37 cellular contexts compared by ENCODE assay signal in genomic region chr20:36055145-36055544, GRCh38.
"Had no signal": no experiment of that assay in that cellular context is flagged by ENCODE, and none has a peak within 500 bp of the region (broad histone marks: within the 10 kb centered on the region; RNA-seq: fewer than 3 reads in every experiment).

No MANE protein-coding gene starts in this region.

- H3K27ac ChIP-seq: ascending aorta, cardiac muscle cell, VCaP had no signal

- H3K9me3 ChIP-seq: ascending aorta had no signal

- H3K4me3 Mint-ChIP-seq: activated B cell treated with CpG ODN at 0.5 μM for 24 hours; activated CD4-positive, alpha-beta memory T cell treated with anti-CD3 and anti-CD28 coated beads for 36 hours; activated CD4-positive, alpha-beta T cell treated with anti-CD3 and anti-CD28 coated beads, Interleukin-2, amount 10 ng/mL, durations not matched to agents 24 days and 14 days; activated CD8-positive, alpha-beta T cell treated with anti-CD3 and anti-CD28 coated beads for 36 hours; activated naive CD4-positive, alpha-beta T cell treated with anti-CD3 and anti-CD28 coated beads, Interleukin-2, amount 10 ng/mL, durations not matched to agents 7 days and 5 days; activated naive CD4-positive, alpha-beta T cell treated with anti-CD3 and anti-CD28 coated beads, Interleukin-2, amount 50 U/mL, for 24 hours; activated naive CD8-positive, alpha-beta T cell; activated naive CD8-positive, alpha-beta T cell treated with anti-CD3 and anti-CD28 coated beads, Interleukin-2, amount 10 ng/mL, durations not matched to agents 7 days and 5 days; activated naive CD8-positive, alpha-beta T cell treated with anti-CD3 and anti-CD28 coated beads, Interleukin-2, amount 50 U/mL, for 24 hours; activated T-cell treated with anti-CD3 and anti-CD28 coated beads, Interleukin-2, amount 50 U/mL, for 4 hours; activated T-cell treated with anti-CD3 and anti-CD28 coated beads, Interleukin-2, amount 50 U/mL, for 72 hours; activated T-helper 1 cell treated with anti-CD3 and anti-CD28 coated beads, Interleukin-12 subunit alpha, Interleukin-12 subunit beta, Interleukin-2, Interleukin-4 antibody, amounts not matched to agents 30 ng/mL and 10 ng/mL and 1 ng/mL, durations not matched to agents 14 hours and 24 hours and 36 hours; T-helper 1 cell treated with Interleukin-12 subunit alpha and Interleukin-12 subunit beta and Interleukin-4 antibody, amounts not matched to agents 30 μg/mL and 1 μg/mL, for 36 hours; T-helper 2 cell treated with Interferon-gamma antibody and Interleukin-4, amounts not matched to agents 5 μg/mL and 100 μg/mL, for 36 hours had no signal

- H3K36me3 Mint-ChIP-seq: activated CD4-positive, alpha-beta memory T cell treated with anti-CD3 and anti-CD28 coated beads for 36 hours; activated naive CD4-positive, alpha-beta T cell treated with anti-CD3 and anti-CD28 coated beads, Interleukin-2, amount 10 ng/mL, durations not matched to agents 7 days and 5 days; activated naive CD4-positive, alpha-beta T cell treated with anti-CD3 and anti-CD28 coated beads, Interleukin-2, amount 50 U/mL, for 24 hours; activated naive CD8-positive, alpha-beta T cell; activated naive CD8-positive, alpha-beta T cell treated with anti-CD3 and anti-CD28 coated beads, Interleukin-2, amount 10 ng/mL, durations not matched to agents 7 days and 5 days; brain had no signal

- FAIRE-seq: bronchial epithelial cell, TTC549 had no signal

- ATAC-seq: activated CD8-positive, alpha-beta T cell treated with anti-CD3 and anti-CD28 coated beads for 36 hours; activated naive CD8-positive, alpha-beta T cell treated with anti-CD3 and anti-CD28 coated beads, Interleukin-2, amount 50 U/mL, for 24 hours; activated T-cell treated with anti-CD3 and anti-CD28 coated beads, Interleukin-2, amount 50 U/mL, for 4 hours; activated T-cell treated with anti-CD3 and anti-CD28 coated beads, Interleukin-2, amount 50 U/mL, for 72 hours had no signal

- H3K27me3 Mint-ChIP-seq: activated B cell treated with CpG ODN at 0.5 μM for 24 hours; activated CD8-positive, alpha-beta T cell treated with anti-CD3 and anti-CD28 coated beads for 36 hours; activated naive CD4-positive, alpha-beta T cell treated with anti-CD3 and anti-CD28 coated beads, Interleukin-2, amount 50 U/mL, for 24 hours; activated naive CD8-positive, alpha-beta T cell had no signal

- H3K27ac Mint-ChIP-seq: activated CD4-positive, alpha-beta memory T cell treated with anti-CD3 and anti-CD28 coated beads for 36 hours; activated CD4-positive, alpha-beta T cell treated with anti-CD3 and anti-CD28 coated beads, Interleukin-2, amount 10 ng/mL, durations not matched to agents 24 days and 14 days; activated CD8-positive, alpha-beta T cell treated with anti-CD3 and anti-CD28 coated beads for 36 hours; activated naive CD4-positive, alpha-beta T cell treated with anti-CD3 and anti-CD28 coated beads, Interleukin-2, amount 10 ng/mL, durations not matched to agents 7 days and 5 days; activated naive CD4-positive, alpha-beta T cell treated with anti-CD3 and anti-CD28 coated beads, Interleukin-2, amount 50 U/mL, for 24 hours; activated naive CD8-positive, alpha-beta T cell; activated naive CD8-positive, alpha-beta T cell treated with anti-CD3 and anti-CD28 coated beads, Interleukin-2, amount 10 ng/mL, durations not matched to agents 7 days and 5 days; activated naive CD8-positive, alpha-beta T cell treated with anti-CD3 and anti-CD28 coated beads, Interleukin-2, amount 50 U/mL, for 24 hours; activated T-cell treated with anti-CD3 and anti-CD28 coated beads, Interleukin-2, amount 50 U/mL, for 72 hours; activated T-helper 1 cell treated with anti-CD3 and anti-CD28 coated beads, Interleukin-12 subunit alpha, Interleukin-12 subunit beta, Interleukin-2, Interleukin-4 antibody, amounts not matched to agents 30 ng/mL and 10 ng/mL and 1 ng/mL, durations not matched to agents 14 hours and 24 hours and 36 hours; activated T-helper 2 cell treated with anti-CD3 and anti-CD28 coated beads, Interferon-gamma antibody, Interleukin-2, Interleukin-4, amounts not matched to agents 10 μg/mL and 5 μg/mL and 100 μg/mL, durations not matched to agents 14 hours and 24 hours and 36 hours; T-helper 1 cell treated with Interleukin-12 subunit alpha and Interleukin-12 subunit beta and Interleukin-4 antibody, amounts not matched to agents 30 μg/mL and 1 μg/mL, for 36 hours; T-helper 2 cell treated with Interferon-gamma antibody and Interleukin-4, amounts not matched to agents 5 μg/mL and 100 μg/mL, for 36 hours had no signal

- H3K4me3 ChIP-seq: ascending aorta, cardiac muscle cell had no signal

- H3K36me3 ChIP-seq: ascending aorta, cardiac muscle cell had no signal

- H3K27me3 ChIP-seq: ascending aorta, cardiac muscle cell had no signal

- H3K9me3 Mint-ChIP-seq: activated B cell treated with CpG ODN at 0.5 μM for 24 hours; activated CD4-positive, alpha-beta memory T cell treated with anti-CD3 and anti-CD28 coated beads for 36 hours; activated CD4-positive, alpha-beta T cell treated with anti-CD3 and anti-CD28 coated beads, Interleukin-2, amount 10 ng/mL, durations not matched to agents 24 days and 14 days; activated CD8-positive, alpha-beta T cell treated with anti-CD3 and anti-CD28 coated beads for 36 hours; activated naive CD4-positive, alpha-beta T cell treated with anti-CD3 and anti-CD28 coated beads, Interleukin-2, amount 10 ng/mL, durations not matched to agents 7 days and 5 days; activated naive CD4-positive, alpha-beta T cell treated with anti-CD3 and anti-CD28 coated beads, Interleukin-2, amount 50 U/mL, for 24 hours; activated naive CD8-positive, alpha-beta T cell treated with anti-CD3 and anti-CD28 coated beads, Interleukin-2, amount 10 ng/mL, durations not matched to agents 7 days and 5 days; activated naive CD8-positive, alpha-beta T cell treated with anti-CD3 and anti-CD28 coated beads, Interleukin-2, amount 50 U/mL, for 24 hours; activated T-cell treated with anti-CD3 and anti-CD28 coated beads, Interleukin-2, amount 50 U/mL, for 4 hours; activated T-cell treated with anti-CD3 and anti-CD28 coated beads, Interleukin-2, amount 50 U/mL, for 72 hours; activated T-helper 1 cell treated with anti-CD3 and anti-CD28 coated beads, Interleukin-12 subunit alpha, Interleukin-12 subunit beta, Interleukin-2, Interleukin-4 antibody, amounts not matched to agents 30 ng/mL and 10 ng/mL and 1 ng/mL, durations not matched to agents 14 hours and 24 hours and 36 hours; activated T-helper 2 cell treated with anti-CD3 and anti-CD28 coated beads, Interferon-gamma antibody, Interleukin-2, Interleukin-4, amounts not matched to agents 10 μg/mL and 5 μg/mL and 100 μg/mL, durations not matched to agents 14 hours and 24 hours and 36 hours; T-helper 1 cell treated with Interleukin-12 subunit alpha and Interleukin-12 subunit beta and Interleukin-4 antibody, amounts not matched to agents 30 μg/mL and 1 μg/mL, for 36 hours; T-helper 2 cell treated with Interferon-gamma antibody and Interleukin-4, amounts not matched to agents 5 μg/mL and 100 μg/mL, for 36 hours had no signal

- DNase-seq: activated B cell treated with CpG ODN at 0.5 μM for 24 hours; activated CD4-positive, alpha-beta memory T cell treated with anti-CD3 and anti-CD28 coated beads for 36 hours; activated CD4-positive, alpha-beta T cell treated with anti-CD3 and anti-CD28 coated beads for 4 hours; activated CD4-positive, alpha-beta T cell treated with anti-CD3 and anti-CD28 coated beads, Interleukin-2, amount 10 ng/mL, durations not matched to agents 24 days and 14 days; activated CD4-positive, alpha-beta T cell treated with anti-CD3 and anti-CD28 coated beads, Interleukin-2, amount 50 U/mL, for 1 hour; activated CD4-positive, alpha-beta T cell treated with anti-CD3 and anti-CD28 coated beads, Interleukin-2, amount 50 U/mL, for 4 hours; activated CD4-positive, CD25-positive, alpha-beta regulatory T cell treated with anti-CD3 and anti-CD28 coated beads, Interleukin-2, amount 50 U/mL, for 72 hours; activated CD8-positive, alpha-beta memory T cell treated with anti-CD3 and anti-CD28 coated beads, Interleukin-2, amount 50 U/mL, for 4 hours; activated CD8-positive, alpha-beta T cell treated with anti-CD3 and anti-CD28 coated beads for 36 hours; activated effector memory CD4-positive, alpha-beta T cell treated with Interleukin-2 at 50 U/mL for 16 hours; activated gamma-delta T cell; activated naive CD4-positive, alpha-beta T cell treated with anti-CD3 and anti-CD28 coated beads, Interleukin-2, amount 10 ng/mL, durations not matched to agents 7 days and 5 days; activated naive CD4-positive, alpha-beta T cell treated with Interleukin-2 at 50 U/mL for 16 hours; activated naive CD8-positive, alpha-beta T cell treated with anti-CD3 and anti-CD28 coated beads, Interleukin-2, amount 10 ng/mL, durations not matched to agents 7 days and 5 days; activated naive CD8-positive, alpha-beta T cell treated with anti-CD3 and anti-CD28 coated beads, Interleukin-2, amount 50 U/mL, for 24 hours; activated T-cell treated with anti-CD3 and anti-CD28 coated beads for 4 hours; activated T-cell treated with anti-CD3 and anti-CD28 coated beads, Interleukin-2, amount 50 U/mL, for 1 hour; activated T-cell treated with anti-CD3 and anti-CD28 coated beads, Interleukin-2, amount 50 U/mL, for 4 hours; activated T-cell treated with anti-CD3 and anti-CD28 coated beads, Interleukin-2, amount 50 U/mL, for 72 hours; amygdala; anterior cingulate cortex; central memory CD4-positive, alpha-beta T cell; T-helper 1 cell; T-helper 2 cell; T-helper 9 cell had no signal
